24 cellular contexts compared by ENCODE assay signal in the genomic region with DNA sequence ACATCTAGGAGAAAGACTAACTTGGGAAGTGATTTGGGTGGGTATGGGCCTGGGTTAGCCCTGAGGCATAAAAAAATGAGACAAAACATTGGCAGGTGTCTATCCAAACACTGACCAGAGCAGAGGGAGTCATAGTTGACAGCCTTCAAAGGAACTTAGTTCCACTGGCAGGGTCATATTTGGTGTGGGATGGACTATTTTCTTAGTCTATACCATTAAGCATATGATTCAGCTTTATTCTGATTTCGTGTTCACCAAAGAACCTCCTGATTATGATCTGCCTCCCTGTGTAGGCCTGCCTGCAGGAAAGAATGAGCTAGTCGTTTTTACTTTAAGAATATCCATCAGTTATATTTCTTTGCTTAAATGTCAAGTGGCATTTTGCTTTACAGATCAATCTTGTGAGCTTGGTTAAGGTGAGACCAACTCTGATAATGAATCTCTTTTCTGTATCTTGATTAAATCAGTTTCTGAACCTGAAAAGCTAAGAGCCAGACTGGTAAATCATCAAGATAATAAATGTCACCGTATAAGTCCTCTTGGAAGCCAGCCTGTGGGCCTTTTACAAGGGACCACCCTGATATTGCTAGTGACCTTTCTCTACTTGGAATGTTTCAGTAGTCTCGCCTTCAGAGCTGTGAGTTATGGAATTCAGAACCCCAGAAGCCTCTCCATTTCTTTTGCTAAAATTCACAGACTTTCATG.
"Had no signal": no experiment of that assay in that cellular context is flagged by ENCODE, and none has a peak within 500 bp of the region (broad histone marks: within the 10 kb centered on the region; RNA-seq: fewer than 3 reads in every experiment).

No MANE protein-coding gene starts in this region.

- H3K27ac ChIP-seq: adrenal gland, ascending aorta, cardiac muscle cell, coronary artery, left ventricle myocardium inferior, neutrophil, ovary, right lobe of liver, tibial artery had no signal

- ATAC-seq: activated naive CD4-positive, alpha-beta T cell treated with anti-CD3 and anti-CD28 coated beads, Interleukin-2, amount 50 U/mL, for 72 hours; effector memory CD8-positive, alpha-beta T cell; right lobe of liver; SK-N-SH treated with all-trans-retinoic acid at 6 μM for 48 hours; WTC11 had no signal

- H3K4me3 ChIP-seq: adrenal gland, ascending aorta, cardiac muscle cell, coronary artery, left ventricle myocardium inferior, ovary, right lobe of liver, tibial artery had no signal

- H3K27me3 Mint-ChIP-seq: progenitor cell of endocrine pancreas had no signal

- H3K36me3 Mint-ChIP-seq: activated naive CD4-positive, alpha-beta T cell treated with anti-CD3 and anti-CD28 coated beads, Interleukin-2, amount 50 U/mL, for 72 hours; brain had no signal

- H3K9me3 ChIP-seq: adrenal gland, ascending aorta, left ventricle myocardium inferior, neutrophil, ovary, right lobe of liver, tibial artery had no signal

- H3K4me3 Mint-ChIP-seq: activated CD4-positive, alpha-beta memory T cell treated with anti-CD3 and anti-CD28 coated beads, Interleukin-2, amount 10 ng/mL, durations not matched to agents 7 days and 5 days; activated CD4-positive, alpha-beta T cell treated with anti-CD3 and anti-CD28 coated beads, Interleukin-2, amount 10 ng/mL, durations not matched to agents 7 days and 5 days; brain; effector memory CD8-positive, alpha-beta T cell; nephron progenitor cell; stimulated activated naive CD8-positive, alpha-beta T cell treated with anti-CD3 and anti-CD28 coated beads, Interleukin-15, Interleukin-2, amounts not matched to agents 100 ng/mL and 50 ng/mL, for 24 hours; WTC11 had no signal

- H3K9me3 Mint-ChIP-seq: activated CD4-positive, alpha-beta memory T cell treated with anti-CD3 and anti-CD28 coated beads, Interleukin-2, amount 10 ng/mL, durations not matched to agents 7 days and 5 days; activated CD4-positive, alpha-beta T cell treated with anti-CD3 and anti-CD28 coated beads, Interleukin-2, amount 10 ng/mL, durations not matched to agents 7 days and 5 days; activated naive CD4-positive, alpha-beta T cell treated with anti-CD3 and anti-CD28 coated beads, Interleukin-2, amount 50 U/mL, for 72 hours; effector memory CD8-positive, alpha-beta T cell; stimulated activated naive CD8-positive, alpha-beta T cell treated with anti-CD3 and anti-CD28 coated beads, Interleukin-15, Interleukin-2, amounts not matched to agents 100 ng/mL and 50 ng/mL, for 24 hours; WTC11 had no signal

- H3K4me1 ChIP-seq: adrenal gland, ascending aorta had no signal

- DNase-seq: activated CD4-positive, alpha-beta memory T cell treated with anti-CD3 and anti-CD28 coated beads, Interleukin-2, amount 10 ng/mL, durations not matched to agents 7 days and 5 days; activated CD4-positive, alpha-beta T cell treated with anti-CD3 and anti-CD28 coated beads for 1 hour; activated CD4-positive, alpha-beta T cell treated with anti-CD3 and anti-CD28 coated beads, Interleukin-2, amount 10 ng/mL, durations not matched to agents 7 days and 5 days; activated naive CD4-positive, alpha-beta T cell; activated T-cell treated with anti-CD3 and anti-CD28 coated beads, Interleukin-2, amount 50 U/mL, for 48 hours; adrenal gland; effector memory CD8-positive, alpha-beta T cell; left ventricle myocardium inferior; nephron progenitor cell; ovary; right lobe of liver; stimulated activated CD4-positive, alpha-beta T cell treated with anti-CD3 and anti-CD28 coated beads, Interleukin-2, amount 100 ng/mL, for 48 hours; substantia nigra; tibial artery had no signal

- H3K27me3 ChIP-seq: adrenal gland, ascending aorta, cardiac muscle cell, neutrophil, ovary, right lobe of liver, tibial artery had no signal

- H3K36me3 ChIP-seq: adrenal gland, ascending aorta, cardiac muscle cell, ovary, right lobe of liver, tibial artery had no signal

- H3K27ac Mint-ChIP-seq: activated CD4-positive, alpha-beta memory T cell treated with anti-CD3 and anti-CD28 coated beads, Interleukin-2, amount 10 ng/mL, durations not matched to agents 7 days and 5 days; activated CD4-positive, alpha-beta T cell treated with anti-CD3 and anti-CD28 coated beads, Interleukin-2, amount 10 ng/mL, durations not matched to agents 7 days and 5 days; activated naive CD4-positive, alpha-beta T cell treated with anti-CD3 and anti-CD28 coated beads, Interleukin-2, amount 50 U/mL, for 72 hours; effector memory CD8-positive, alpha-beta T cell; progenitor cell of endocrine pancreas; stimulated activated naive CD8-positive, alpha-beta T cell treated with anti-CD3 and anti-CD28 coated beads, Interleukin-15, Interleukin-2, amounts not matched to agents 100 ng/mL and 50 ng/mL, for 24 hours; WTC11 had no signal
